Comparison of ENCODE assay signal across 2 cellular contexts in the genomic region with DNA sequence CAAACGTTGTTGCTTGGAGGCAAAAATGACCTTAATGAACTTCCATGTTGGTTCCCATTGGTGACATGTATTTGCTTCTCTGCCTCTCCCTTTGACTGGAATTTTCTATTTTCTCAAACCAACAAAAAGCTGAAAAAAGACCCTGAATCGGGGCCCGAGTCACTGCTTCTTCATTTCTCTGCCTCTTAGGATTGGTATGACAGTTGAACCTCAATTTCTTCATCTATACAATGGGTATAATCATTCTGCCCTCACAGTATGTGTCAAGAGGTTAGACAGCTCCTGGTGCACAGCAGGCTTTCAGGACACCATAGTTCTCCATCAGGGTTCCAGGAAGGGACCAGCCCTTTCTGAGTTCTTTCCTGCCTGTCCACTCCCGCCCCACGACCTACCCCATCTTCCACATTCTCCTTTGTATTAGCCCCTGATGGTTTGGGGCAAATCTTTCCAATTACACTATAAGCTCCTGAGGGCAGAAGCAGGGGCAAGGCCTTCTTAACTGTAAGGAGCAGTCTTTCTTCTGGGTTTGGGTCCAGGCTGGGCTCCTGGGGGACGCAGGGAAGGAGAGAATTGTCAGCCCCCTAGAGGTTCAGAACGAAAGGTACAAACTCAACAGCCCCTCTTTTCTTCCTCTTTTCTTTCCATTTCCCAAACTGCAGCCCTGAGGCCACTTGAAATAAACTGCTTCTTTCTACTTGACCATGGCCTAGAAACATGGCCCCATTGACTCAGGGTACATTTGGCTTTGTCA.
A peak's percentile ranks its signal among the peaks of the same experiment; 100 is the strongest.
TF ChIP-seq lines count a peak whose summit lies in the region.

No MANE protein-coding gene starts in this region.

TF ChIP-seq in GM23338, 12 proteins besides CTCF, POLR2A, EP300 and RAD21 (continues in another document):
- TF ChIP-seq NANOG (IDR thresholded peaks at IDR 0.05; ENCODE audit: borderline replicate concordance) (no peak), ZNF114 (CRISPR knock-in tag; IDR thresholded peaks at IDR 0.05) (no peak), JUNB (IDR thresholded peaks at IDR 0.05; ENCODE audit: unreplicated experiment) (no peak), ZNF331 (CRISPR knock-in tag; IDR thresholded peaks at IDR 0.05; ENCODE audit: low read depth) (no peak), EZH2phosphoT487 (IDR thresholded peaks at IDR 0.05; ENCODE audit: unreplicated experiment) (no peak), STAT1 (IDR thresholded peaks at IDR 0.05; ENCODE audit: unreplicated experiment) (no peak)
- TF ChIP-seq, protein P1, sequence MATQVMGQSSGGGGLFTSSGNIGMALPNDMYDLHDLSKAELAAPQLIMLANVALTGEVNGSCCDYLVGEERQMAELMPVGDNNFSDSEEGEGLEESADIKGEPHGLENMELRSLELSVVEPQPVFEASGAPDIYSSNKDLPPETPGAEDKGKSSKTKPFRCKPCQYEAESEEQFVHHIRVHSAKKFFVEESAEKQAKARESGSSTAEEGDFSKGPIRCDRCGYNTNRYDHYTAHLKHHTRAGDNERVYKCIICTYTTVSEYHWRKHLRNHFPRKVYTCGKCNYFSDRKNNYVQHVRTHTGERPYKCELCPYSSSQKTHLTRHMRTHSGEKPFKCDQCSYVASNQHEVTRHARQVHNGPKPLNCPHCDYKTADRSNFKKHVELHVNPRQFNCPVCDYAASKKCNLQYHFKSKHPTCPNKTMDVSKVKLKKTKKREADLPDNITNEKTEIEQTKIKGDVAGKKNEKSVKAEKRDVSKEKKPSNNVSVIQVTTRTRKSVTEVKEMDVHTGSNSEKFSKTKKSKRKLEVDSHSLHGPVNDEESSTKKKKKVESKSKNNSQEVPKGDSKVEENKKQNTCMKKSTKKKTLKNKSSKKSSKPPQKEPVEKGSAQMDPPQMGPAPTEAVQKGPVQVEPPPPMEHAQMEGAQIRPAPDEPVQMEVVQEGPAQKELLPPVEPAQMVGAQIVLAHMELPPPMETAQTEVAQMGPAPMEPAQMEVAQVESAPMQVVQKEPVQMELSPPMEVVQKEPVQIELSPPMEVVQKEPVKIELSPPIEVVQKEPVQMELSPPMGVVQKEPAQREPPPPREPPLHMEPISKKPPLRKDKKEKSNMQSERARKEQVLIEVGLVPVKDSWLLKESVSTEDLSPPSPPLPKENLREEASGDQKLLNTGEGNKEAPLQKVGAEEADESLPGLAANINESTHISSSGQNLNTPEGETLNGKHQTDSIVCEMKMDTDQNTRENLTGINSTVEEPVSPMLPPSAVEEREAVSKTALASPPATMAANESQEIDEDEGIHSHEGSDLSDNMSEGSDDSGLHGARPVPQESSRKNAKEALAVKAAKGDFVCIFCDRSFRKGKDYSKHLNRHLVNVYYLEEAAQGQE (IDR thresholded peaks at IDR 0.05; ENCODE audit: unreplicated experiment) = no peak
- TF ChIP-seq, protein P2, sequence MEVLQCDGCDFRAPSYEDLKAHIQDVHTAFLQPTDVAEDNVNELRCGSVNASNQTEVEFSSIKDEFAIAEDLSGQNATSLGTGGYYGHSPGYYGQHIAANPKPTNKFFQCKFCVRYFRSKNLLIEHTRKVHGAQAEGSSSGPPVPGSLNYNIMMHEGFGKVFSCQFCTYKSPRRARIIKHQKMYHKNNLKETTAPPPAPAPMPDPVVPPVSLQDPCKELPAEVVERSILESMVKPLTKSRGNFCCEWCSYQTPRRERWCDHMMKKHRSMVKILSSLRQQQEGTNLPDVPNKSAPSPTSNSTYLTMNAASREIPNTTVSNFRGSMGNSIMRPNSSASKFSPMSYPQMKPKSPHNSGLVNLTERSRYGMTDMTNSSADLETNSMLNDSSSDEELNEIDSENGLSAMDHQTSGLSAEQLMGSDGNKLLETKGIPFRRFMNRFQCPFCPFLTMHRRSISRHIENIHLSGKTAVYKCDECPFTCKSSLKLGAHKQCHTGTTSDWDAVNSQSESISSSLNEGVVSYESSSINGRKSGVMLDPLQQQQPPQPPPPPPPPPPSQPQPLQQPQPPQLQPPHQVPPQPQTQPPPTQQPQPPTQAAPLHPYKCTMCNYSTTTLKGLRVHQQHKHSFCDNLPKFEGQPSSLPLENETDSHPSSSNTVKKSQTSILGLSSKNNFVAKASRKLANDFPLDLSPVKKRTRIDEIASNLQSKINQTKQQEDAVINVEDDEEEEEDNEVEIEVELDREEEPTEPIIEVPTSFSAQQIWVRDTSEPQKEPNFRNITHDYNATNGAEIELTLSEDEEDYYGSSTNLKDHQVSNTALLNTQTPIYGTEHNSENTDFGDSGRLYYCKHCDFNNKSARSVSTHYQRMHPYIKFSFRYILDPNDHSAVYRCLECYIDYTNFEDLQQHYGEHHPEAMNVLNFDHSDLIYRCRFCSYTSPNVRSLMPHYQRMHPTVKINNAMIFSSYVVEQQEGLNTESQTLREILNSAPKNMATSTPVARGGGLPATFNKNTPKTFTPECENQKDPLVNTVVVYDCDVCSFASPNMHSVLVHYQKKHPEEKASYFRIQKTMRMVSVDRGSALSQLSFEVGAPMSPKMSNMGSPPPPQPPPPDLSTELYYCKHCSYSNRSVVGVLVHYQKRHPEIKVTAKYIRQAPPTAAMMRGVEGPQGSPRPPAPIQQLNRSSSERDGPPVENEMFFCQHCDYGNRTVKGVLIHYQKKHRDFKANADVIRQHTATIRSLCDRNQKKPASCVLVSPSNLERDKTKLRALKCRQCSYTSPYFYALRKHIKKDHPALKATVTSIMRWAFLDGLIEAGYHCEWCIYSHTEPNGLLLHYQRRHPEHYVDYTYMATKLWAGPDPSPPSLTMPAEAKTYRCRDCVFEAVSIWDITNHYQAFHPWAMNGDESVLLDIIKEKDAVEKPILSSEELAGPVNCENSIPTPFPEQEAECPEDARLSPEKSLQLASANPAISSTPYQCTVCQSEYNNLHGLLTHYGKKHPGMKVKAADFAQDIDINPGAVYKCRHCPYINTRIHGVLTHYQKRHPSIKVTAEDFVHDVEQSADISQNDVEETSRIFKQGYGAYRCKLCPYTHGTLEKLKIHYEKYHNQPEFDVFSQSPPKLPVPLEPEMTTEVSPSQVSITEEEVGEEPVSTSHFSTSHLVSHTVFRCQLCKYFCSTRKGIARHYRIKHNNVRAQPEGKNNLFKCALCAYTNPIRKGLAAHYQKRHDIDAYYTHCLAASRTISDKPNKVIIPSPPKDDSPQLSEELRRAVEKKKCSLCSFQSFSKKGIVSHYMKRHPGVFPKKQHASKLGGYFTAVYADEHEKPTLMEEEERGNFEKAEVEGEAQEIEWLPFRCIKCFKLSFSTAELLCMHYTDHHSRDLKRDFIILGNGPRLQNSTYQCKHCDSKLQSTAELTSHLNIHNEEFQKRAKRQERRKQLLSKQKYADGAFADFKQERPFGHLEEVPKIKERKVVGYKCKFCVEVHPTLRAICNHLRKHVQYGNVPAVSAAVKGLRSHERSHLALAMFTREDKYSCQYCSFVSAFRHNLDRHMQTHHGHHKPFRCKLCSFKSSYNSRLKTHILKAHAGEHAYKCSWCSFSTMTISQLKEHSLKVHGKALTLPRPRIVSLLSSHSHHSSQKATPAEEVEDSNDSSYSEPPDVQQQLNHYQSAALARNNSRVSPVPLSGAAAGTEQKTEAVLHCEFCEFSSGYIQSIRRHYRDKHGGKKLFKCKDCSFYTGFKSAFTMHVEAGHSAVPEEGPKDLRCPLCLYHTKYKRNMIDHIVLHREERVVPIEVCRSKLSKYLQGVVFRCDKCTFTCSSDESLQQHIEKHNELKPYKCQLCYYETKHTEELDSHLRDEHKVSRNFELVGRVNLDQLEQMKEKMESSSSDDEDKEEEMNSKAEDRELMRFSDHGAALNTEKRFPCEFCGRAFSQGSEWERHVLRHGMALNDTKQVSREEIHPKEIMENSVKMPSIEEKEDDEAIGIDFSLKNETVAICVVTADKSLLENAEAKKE (CRISPR knock-in tag; IDR thresholded peaks at IDR 0.05) = no peak

TF ChIP-seq in K562, 482 proteins besides CTCF, POLR2A, EP300 and RAD21:
- TF ChIP-seq KAT8 (IDR thresholded peaks at IDR 0.05; ENCODE audit: low read depth) (no peak), RBM25 (IDR thresholded peaks at IDR 0.05; ENCODE audit: low read depth, low read length, severe bottlenecking) (peak; percentile 34)
